8 cellular contexts compared by ENCODE assay signal in the genomic region with DNA sequence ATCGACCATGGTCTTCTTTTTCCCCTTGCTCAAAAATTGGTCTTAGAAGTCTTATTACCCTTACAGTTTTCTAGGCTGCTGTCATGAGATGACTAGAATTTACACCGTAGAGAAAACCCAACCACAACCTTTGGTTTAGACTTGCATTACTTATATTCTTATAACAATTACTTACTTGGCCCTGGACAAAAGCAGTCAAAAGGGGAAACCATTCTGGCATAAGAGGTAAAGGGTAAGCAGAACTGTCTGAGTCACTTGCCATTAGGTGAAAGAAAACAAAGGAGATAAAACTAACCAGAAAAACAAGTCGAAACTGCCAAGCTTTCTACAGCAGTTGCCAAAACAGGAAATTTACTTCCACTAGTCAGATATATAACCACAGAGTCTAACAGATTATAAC. TPM values are rescaled to one million over a fixed set of nuclear protein-coding genes. Genes with fewer than 3 reads are reported as not detected.
DNase-seq lines count a peak whose midpoint lies in the region; ATAC-seq and TF ChIP-seq lines count a peak whose summit lies in the region.

No MANE protein-coding gene starts in this region.

- H3K4me1 ChIP-seq in colonic mucosa, result no peaks in the 10 kb centered on the region
- peaks cover 37% of the 10 kb centered on the region for H3K4me1 ChIP-seq in rectal smooth muscle tissue (ENCODE audit: control insufficient read depth, insufficient read depth, low read length)

- H3K4me3 ChIP-seq in colonic mucosa, result no peak overlapping the region
- no peak overlapping the region for H3K4me3 ChIP-seq in rectal smooth muscle tissue (ENCODE audit: low read length)

- H3K9me3 ChIP-seq in colonic mucosa, result no peaks in the 10 kb centered on the region

- no peaks in the 10 kb centered on the region for H3K27me3 ChIP-seq in colonic mucosa
- no peaks in the 10 kb centered on the region for H3K27me3 ChIP-seq in rectal smooth muscle tissue (ENCODE audit: control insufficient read depth, insufficient read depth, low read length)

- peak; percentile 80 for ATAC-seq in GM18873 (IDR thresholded peaks at IDR 0.05; ENCODE audit: low FRiP score, unreplicated experiment)
- ATAC-seq in HG02678 (IDR thresholded peaks at IDR 0.05; ENCODE audit: unreplicated experiment), result peak; percentile 72

- H3K36me3 ChIP-seq in colonic mucosa, result no peaks in the 10 kb centered on the region
- peaks cover 4% of the 10 kb centered on the region for H3K36me3 ChIP-seq in rectal smooth muscle tissue (ENCODE audit: control insufficient read depth, insufficient read depth, low read length)

- H3K27ac ChIP-seq in colonic mucosa (peak overlapping the region; percentile 5), rectal smooth muscle tissue (ENCODE audit: low read depth, low read length) (peak overlapping the region; percentile 53)

- H3K9ac ChIP-seq in colonic mucosa (ENCODE audit: low read depth in 2 of 2, low read length in 2 of 2), result no peak overlapping the region
- no peak overlapping the region for H3K9ac ChIP-seq in rectal smooth muscle tissue (ENCODE audit: low read length)

- DNase-seq in NCI-H2196 (lab: John Stamatoyannopoulos, UW; ENCODE audit: unreplicated experiment) (peak; percentile 30), colonic mucosa (no peak), NCI-H526 treated with DMSO at 0.1 percent for 48 hours (lab: John Stamatoyannopoulos, UW) (no peak), foreskin melanocyte (no peak), DMS114 treated with DMSO at 0.1 percent for 48 hours (lab: John Stamatoyannopoulos, UW; ENCODE audit: unreplicated experiment) (no peak)

- intact Hi-C loops in colonic mucosa (cut with DNase I), result no loop called here

- no peak for TF ChIP-seq CTCF in colonic mucosa (IDR thresholded peaks at IDR 0.05)

RNA-seq across cellular contexts. Expression of a gene that starts 17.9 kb away (rescaled TPM):
- total RNA-seq in colonic mucosa, result 10 to 100 TPM; 25.1 to 39.7 TPM
